1 cellular context compared by ENCODE assay signal in the genomic region with DNA sequence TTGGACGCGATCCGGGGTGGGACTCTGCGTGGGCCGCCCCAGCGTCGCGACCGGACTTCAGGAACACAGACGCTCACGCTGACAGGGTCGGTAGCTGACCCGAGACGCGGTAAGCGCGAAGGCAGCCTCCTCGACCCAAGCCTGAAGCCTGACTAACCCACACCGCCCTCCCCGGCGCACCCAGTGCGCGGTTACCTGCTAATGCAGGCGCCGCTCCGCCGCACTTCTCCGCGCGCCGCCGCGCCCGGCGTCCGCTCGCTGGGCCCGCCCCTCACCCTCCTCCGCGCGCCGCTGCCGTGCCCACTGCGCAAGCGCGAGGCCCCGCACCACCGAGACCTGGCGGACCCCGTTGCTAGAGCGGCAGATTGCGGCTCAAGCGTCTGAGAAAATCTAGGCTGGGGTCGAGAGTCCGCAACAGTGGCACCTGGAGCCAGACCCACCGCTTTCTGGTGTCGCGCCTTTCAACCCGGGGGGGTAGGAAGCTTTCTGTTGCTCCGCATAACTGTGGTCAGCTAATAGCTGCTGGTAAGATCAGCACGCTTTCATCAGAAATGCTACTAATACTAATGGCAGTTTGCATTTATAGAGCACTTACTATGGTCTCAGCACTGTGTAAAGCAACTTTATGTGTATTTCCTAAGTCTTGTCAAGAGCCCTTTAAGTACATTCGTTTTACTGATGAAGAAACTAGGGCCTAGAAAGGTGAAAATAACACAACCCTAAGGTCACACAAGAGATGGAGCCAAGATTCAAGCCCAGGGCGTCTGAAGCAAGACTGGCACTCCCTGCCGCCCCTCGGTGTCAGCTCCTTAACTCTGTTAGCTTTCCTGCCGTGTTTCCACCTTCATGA.
TF ChIP-seq lines count a peak whose summit lies in the region.

A gene with protein sequence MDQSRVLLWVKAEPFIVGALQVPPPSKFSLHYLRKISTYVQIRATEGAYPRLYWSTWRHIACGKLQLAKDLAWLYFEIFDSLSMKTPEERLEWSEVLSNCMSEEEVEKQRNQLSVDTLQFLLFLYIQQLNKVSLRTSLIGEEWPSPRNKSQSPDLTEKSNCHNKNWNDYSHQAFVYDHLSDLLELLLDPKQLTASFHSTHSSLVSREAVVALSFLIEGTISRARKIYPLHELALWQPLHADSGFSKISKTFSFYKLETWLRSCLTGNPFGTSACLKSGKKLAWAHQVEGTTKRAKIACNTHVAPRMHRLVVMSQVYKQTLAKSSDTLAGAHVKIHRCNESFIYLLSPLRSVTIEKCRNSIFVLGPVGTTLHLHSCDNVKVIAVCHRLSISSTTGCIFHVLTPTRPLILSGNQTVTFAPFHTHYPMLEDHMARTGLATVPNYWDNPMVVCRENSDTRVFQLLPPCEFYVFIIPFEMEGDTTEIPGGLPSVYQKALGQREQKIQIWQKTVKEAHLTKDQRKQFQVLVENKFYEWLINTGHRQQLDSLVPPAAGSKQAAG (minus strand): TSS at position 268 of the 850 bp plus-strand sequence. CDS start 3,010 bp downstream, outside the sequence.

TF ChIP-seq in HepG2, 621 proteins besides CTCF, POLR2A, EP300 and RAD21 (continued from another document and continues in another):
- TF ChIP-seq, protein P1, sequence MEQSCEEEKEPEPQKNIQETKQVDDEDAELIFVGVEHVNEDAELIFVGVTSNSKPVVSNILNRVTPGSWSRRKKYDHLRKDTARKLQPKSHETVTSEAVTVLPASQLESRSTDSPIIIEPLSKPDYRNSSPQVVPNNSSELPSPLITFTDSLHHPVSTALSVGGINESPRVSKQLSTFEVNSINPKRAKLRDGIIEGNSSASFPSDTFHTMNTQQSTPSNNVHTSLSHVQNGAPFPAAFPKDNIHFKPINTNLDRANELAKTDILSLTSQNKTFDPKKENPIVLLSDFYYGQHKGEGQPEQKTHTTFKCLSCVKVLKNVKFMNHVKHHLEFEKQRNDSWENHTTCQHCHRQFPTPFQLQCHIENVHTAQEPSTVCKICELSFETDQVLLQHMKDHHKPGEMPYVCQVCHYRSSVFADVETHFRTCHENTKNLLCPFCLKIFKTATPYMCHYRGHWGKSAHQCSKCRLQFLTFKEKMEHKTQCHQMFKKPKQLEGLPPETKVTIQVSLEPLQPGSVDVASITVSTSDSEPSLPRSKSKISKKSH (CRISPR knock-in tag; IDR thresholded peaks at IDR 0.05; ENCODE audit: borderline replicate concordance): peak; percentile 85; the same call in 1 of the 2 replicates
- TF ChIP-seq, protein P2, sequence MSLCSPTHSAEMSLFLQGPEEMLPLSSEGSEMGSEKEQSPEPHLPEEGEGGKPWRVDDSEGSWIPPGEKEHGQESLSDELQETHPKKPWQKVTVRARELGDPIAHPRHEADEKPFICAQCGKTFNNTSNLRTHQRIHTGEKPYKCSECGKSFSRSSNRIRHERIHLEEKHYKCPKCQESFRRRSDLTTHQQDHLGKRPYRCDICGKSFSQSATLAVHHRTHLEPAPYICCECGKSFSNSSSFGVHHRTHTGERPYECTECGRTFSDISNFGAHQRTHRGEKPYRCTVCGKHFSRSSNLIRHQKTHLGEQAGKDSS (CRISPR knock-in tag; IDR thresholded peaks at IDR 0.05; ENCODE audit: borderline replicate concordance, low read depth): peak; percentile 82
- TF ChIP-seq ZNF235 (CRISPR knock-in tag; IDR thresholded peaks at IDR 0.05; ENCODE audit: borderline replicate concordance): peak; percentile 79; the same call in 1 of the 2 replicates
- no peak; the same call in 1 of the 2 replicates for TF ChIP-seq ZMYM4 (CRISPR knock-in tag; IDR thresholded peaks at IDR 0.05)
- 0 out of 2 replicates have a peak, but pooled peaks have one; percentile 2 for TF ChIP-seq ZNF816 (CRISPR knock-in tag; IDR thresholded peaks at IDR 0.05; ENCODE audit: borderline replicate concordance)
- TF ChIP-seq ZNF841 (CRISPR knock-in tag; IDR thresholded peaks at IDR 0.05; ENCODE audit: borderline replicate concordance): no peak
- no peak for TF ChIP-seq GTF2F1 (IDR thresholded peaks at IDR 0.05; ENCODE audit: low read length)
- TF ChIP-seq HCFC1 (IDR thresholded peaks at IDR 0.05; ENCODE audit: low read depth, low read length): peak; percentile 45; the same call in 1 of the 2 replicates
- no peak; the same call in 1 of the 2 replicates for TF ChIP-seq RELA (CRISPR knock-in tag; IDR thresholded peaks at IDR 0.05)
- TF ChIP-seq ZNF788 (CRISPR knock-in tag; IDR thresholded peaks at IDR 0.05; ENCODE audit: borderline replicate concordance): peak; percentile 90; the same call in 1 of the 2 replicates
- peak; percentile 86; the same call in 1 of the 2 replicates for TF ChIP-seq ZNF563 (CRISPR knock-in tag; IDR thresholded peaks at IDR 0.05)
- TF ChIP-seq ZNF614 (CRISPR knock-in tag; IDR thresholded peaks at IDR 0.05; ENCODE audit: borderline replicate concordance): no peak
- TF ChIP-seq KLF9 (CRISPR knock-in tag; IDR thresholded peaks at IDR 0.05; ENCODE audit: low read depth): no peak
- TF ChIP-seq, protein P3, sequence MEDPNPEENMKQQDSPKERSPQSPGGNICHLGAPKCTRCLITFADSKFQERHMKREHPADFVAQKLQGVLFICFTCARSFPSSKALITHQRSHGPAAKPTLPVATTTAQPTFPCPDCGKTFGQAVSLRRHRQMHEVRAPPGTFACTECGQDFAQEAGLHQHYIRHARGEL (CRISPR knock-in tag; IDR thresholded peaks at IDR 0.05): no peak
- TF ChIP-seq ZFYVE20 (CRISPR knock-in tag; IDR thresholded peaks at IDR 0.05; ENCODE audit: borderline replicate concordance, low read depth): no peak
- TF ChIP-seq ZNF570 (CRISPR knock-in tag; IDR thresholded peaks at IDR 0.05; ENCODE audit: borderline replicate concordance): 0 out of 2 replicates have a peak, but pooled peaks have one; percentile 62
- no peak for TF ChIP-seq FOXJ3 (CRISPR knock-in tag; IDR thresholded peaks at IDR 0.05; ENCODE audit: borderline replicate concordance)
- peak; percentile 87 for TF ChIP-seq HNF4A (CRISPR knock-in tag; IDR thresholded peaks at IDR 0.05)
- TF ChIP-seq, protein P4, sequence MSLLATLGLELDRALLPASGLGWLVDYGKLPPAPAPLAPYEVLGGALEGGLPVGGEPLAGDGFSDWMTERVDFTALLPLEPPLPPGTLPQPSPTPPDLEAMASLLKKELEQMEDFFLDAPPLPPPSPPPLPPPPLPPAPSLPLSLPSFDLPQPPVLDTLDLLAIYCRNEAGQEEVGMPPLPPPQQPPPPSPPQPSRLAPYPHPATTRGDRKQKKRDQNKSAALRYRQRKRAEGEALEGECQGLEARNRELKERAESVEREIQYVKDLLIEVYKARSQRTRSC (CRISPR knock-in tag; IDR thresholded peaks at IDR 0.05; ENCODE audit: low read depth): no peak
- no peak for TF ChIP-seq AGO1 (IDR thresholded peaks at IDR 0.05; ENCODE audit: low read depth, low read length, poor library complexity, severe bottlenecking)
- TF ChIP-seq, protein P5, sequence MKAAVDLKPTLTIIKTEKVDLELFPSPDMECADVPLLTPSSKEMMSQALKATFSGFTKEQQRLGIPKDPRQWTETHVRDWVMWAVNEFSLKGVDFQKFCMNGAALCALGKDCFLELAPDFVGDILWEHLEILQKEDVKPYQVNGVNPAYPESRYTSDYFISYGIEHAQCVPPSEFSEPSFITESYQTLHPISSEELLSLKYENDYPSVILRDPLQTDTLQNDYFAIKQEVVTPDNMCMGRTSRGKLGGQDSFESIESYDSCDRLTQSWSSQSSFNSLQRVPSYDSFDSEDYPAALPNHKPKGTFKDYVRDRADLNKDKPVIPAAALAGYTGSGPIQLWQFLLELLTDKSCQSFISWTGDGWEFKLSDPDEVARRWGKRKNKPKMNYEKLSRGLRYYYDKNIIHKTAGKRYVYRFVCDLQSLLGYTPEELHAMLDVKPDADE (CRISPR knock-in tag; IDR thresholded peaks at IDR 0.05): no peak
- peak; percentile 75; the same call in 1 of the 2 replicates for TF ChIP-seq MAF1 (CRISPR knock-in tag; IDR thresholded peaks at IDR 0.05; ENCODE audit: borderline replicate concordance)
- TF ChIP-seq MTA3 (CRISPR knock-in tag; IDR thresholded peaks at IDR 0.05): no peak
- TF ChIP-seq, protein P6, sequence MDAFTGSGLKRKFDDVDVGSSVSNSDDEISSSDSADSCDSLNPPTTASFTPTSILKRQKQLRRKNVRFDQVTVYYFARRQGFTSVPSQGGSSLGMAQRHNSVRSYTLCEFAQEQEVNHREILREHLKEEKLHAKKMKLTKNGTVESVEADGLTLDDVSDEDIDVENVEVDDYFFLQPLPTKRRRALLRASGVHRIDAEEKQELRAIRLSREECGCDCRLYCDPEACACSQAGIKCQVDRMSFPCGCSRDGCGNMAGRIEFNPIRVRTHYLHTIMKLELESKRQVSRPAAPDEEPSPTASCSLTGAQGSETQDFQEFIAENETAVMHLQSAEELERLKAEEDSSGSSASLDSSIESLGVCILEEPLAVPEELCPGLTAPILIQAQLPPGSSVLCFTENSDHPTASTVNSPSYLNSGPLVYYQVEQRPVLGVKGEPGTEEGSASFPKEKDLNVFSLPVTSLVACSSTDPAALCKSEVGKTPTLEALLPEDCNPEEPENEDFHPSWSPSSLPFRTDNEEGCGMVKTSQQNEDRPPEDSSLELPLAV (CRISPR knock-in tag; conservative IDR thresholded peaks at IDR 0.05; ENCODE audit: low read depth): no peak
- no peak for TF ChIP-seq CC2D1A (CRISPR knock-in tag; IDR thresholded peaks at IDR 0.05)
- 0 out of 2 replicates have a peak, but pooled peaks have one; percentile 50 for TF ChIP-seq SP140L (CRISPR knock-in tag; IDR thresholded peaks at IDR 0.05; ENCODE audit: borderline replicate concordance)
- TF ChIP-seq, protein P7, sequence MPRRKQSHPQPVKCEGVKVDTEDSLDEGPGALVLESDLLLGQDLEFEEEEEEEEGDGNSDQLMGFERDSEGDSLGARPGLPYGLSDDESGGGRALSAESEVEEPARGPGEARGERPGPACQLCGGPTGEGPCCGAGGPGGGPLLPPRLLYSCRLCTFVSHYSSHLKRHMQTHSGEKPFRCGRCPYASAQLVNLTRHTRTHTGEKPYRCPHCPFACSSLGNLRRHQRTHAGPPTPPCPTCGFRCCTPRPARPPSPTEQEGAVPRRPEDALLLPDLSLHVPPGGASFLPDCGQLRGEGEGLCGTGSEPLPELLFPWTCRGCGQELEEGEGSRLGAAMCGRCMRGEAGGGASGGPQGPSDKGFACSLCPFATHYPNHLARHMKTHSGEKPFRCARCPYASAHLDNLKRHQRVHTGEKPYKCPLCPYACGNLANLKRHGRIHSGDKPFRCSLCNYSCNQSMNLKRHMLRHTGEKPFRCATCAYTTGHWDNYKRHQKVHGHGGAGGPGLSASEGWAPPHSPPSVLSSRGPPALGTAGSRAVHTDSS (CRISPR knock-in tag; conservative IDR thresholded peaks at IDR 0.05): no peak
- peak; percentile 52; the same call in 1 of the 2 replicates for TF ChIP-seq DMAP1 (CRISPR knock-in tag; IDR thresholded peaks at IDR 0.05)
- TF ChIP-seq, protein P8, sequence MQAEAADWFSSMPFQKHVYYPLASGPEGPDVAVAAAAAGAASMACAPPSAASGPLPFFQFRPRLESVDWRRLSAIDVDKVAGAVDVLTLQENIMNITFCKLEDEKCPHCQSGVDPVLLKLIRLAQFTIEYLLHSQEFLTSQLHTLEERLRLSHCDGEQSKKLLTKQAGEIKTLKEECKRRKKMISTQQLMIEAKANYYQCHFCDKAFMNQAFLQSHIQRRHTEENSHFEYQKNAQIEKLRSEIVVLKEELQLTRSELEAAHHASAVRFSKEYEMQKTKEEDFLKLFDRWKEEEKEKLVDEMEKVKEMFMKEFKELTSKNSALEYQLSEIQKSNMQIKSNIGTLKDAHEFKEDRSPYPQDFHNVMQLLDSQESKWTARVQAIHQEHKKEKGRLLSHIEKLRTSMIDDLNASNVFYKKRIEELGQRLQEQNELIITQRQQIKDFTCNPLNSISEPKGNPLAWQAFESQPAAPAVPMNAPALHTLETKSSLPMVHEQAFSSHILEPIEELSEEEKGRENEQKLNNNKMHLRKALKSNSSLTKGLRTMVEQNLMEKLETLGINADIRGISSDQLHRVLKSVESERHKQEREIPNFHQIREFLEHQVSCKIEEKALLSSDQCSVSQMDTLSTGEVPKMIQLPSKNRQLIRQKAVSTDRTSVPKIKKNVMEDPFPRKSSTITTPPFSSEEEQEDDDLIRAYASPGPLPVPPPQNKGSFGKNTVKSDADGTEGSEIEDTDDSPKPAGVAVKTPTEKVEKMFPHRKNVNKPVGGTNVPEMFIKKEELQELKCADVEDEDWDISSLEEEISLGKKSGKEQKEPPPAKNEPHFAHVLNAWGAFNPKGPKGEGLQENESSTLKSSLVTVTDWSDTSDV (CRISPR knock-in tag; IDR thresholded peaks at IDR 0.05): no peak
- peak; percentile 65 for TF ChIP-seq ZNF883 (CRISPR knock-in tag; IDR thresholded peaks at IDR 0.05; ENCODE audit: not compliant biosample characterization)
- peak; percentile 92 for TF ChIP-seq KAT8 (CRISPR knock-in tag; IDR thresholded peaks at IDR 0.05)
- TF ChIP-seq, protein P9, sequence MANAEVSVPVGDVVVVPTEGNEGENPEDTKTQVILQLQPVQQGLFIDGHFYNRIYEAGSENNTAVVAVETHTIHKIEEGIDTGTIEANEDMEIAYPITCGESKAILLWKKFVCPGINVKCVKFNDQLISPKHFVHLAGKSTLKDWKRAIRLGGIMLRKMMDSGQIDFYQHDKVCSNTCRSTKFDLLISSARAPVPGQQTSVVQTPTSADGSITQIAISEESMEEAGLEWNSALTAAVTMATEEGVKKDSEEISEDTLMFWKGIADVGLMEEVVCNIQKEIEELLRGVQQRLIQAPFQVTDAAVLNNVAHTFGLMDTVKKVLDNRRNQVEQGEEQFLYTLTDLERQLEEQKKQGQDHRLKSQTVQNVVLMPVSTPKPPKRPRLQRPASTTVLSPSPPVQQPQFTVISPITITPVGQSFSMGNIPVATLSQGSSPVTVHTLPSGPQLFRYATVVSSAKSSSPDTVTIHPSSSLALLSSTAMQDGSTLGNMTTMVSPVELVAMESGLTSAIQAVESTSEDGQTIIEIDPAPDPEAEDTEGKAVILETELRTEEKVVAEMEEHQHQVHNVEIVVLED (CRISPR knock-in tag; IDR thresholded peaks at IDR 0.05; ENCODE audit: borderline replicate concordance): peak; percentile 82
- peak; percentile 89; the same call in 1 of the 2 replicates for TF ChIP-seq ZZZ3 (CRISPR knock-in tag; IDR thresholded peaks at IDR 0.05; ENCODE audit: borderline replicate concordance)
- TF ChIP-seq MEF2D (CRISPR knock-in tag; IDR thresholded peaks at IDR 0.05): no peak
- no peak for TF ChIP-seq ARHGAP35 (CRISPR knock-in tag; IDR thresholded peaks at IDR 0.05; ENCODE audit: borderline replicate concordance)
- no peak for TF ChIP-seq MAFF (IDR thresholded peaks at IDR 0.05; ENCODE audit: low read depth, low read length)
- TF ChIP-seq POLR2AphosphoS5 (IDR thresholded peaks at IDR 0.05; ENCODE audit: low read depth, low read length): peak; percentile 94
- TF ChIP-seq ZBTB3 (CRISPR knock-in tag; IDR thresholded peaks at IDR 0.05; ENCODE audit: borderline replicate concordance, low read depth): no peak; the same call in 1 of the 2 replicates
- TF ChIP-seq KDM3A (CRISPR knock-in tag; IDR thresholded peaks at IDR 0.05; ENCODE audit: low read depth): peak; percentile 85; the same call in 1 of the 2 replicates
- no peak for TF ChIP-seq PRPF4 (IDR thresholded peaks at IDR 0.05; ENCODE audit: low read depth, low read length, poor library complexity, severe bottlenecking)
- 0 out of 2 replicates have a peak, but pooled peaks have one; percentile 28 for TF ChIP-seq ISX (CRISPR knock-in tag; conservative IDR thresholded peaks at IDR 0.05)
- no peak for TF ChIP-seq NR2F1 (CRISPR knock-in tag; IDR thresholded peaks at IDR 0.05)
- peak; percentile 48; the same call in 1 of the 2 replicates for TF ChIP-seq SOX5 (CRISPR knock-in tag; IDR thresholded peaks at IDR 0.05; ENCODE audit: borderline replicate concordance)
- TF ChIP-seq MBNL3 (CRISPR knock-in tag; conservative IDR thresholded peaks at IDR 0.05): no peak
- TF ChIP-seq ZNF335 (CRISPR knock-in tag; IDR thresholded peaks at IDR 0.05): no peak
- TF ChIP-seq ZNF264 (CRISPR knock-in tag; IDR thresholded peaks at IDR 0.05): no peak
- no peak for TF ChIP-seq ZSCAN25 (CRISPR knock-in tag; IDR thresholded peaks at IDR 0.05)
- TF ChIP-seq ATF1 (CRISPR knock-in tag; IDR thresholded peaks at IDR 0.05): no peak
- peak; percentile 83; the same call in 1 of the 3 replicates for TF ChIP-seq MXI1 (IDR thresholded peaks at IDR 0.05; ENCODE audit: borderline replicate concordance, low read depth, low read length)
- no peak for TF ChIP-seq ZNF550 (CRISPR knock-in tag; IDR thresholded peaks at IDR 0.05; ENCODE audit: borderline replicate concordance)
